In the genomic region with DNA sequence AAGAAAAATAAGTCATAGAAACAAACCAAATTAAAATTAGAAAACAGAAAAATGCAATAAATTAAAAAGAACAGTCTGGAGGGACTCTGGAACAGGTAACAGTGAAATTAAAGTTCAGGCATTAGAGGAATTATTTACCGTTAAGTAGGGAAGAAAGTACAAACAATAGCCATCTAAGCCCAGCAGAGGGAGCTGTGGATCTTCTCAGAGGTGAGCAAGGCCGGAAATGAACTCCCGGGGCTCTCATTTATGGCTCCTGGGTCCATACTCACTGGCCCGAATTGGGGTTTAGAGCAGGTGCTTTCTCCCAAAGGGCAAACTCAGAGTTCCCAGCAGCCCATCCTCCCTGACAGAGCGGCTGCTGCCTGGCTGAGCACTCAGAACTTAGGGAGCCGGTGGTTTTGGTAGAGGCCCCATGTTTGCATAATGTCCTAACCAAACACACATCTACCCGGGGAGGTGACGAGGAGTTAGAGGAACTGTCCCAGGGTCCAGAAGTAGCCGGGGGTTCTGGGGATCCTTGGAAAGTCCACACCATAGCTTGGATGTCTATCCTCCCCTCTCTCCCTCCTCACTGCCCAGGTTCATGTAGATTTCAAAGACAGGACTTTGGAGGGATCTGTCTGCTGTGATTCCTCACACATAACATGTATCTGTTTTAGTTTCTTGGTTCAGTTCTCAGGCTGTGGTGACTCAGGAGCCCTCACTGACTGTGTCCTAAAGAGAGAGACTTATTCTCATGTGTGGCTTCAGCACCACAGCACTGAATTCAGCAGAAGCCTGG, we compare ENCODE assay signal across 8 cellular contexts.
DNase-seq lines count a peak whose midpoint lies in the region; ATAC-seq and TF ChIP-seq lines count a peak whose summit lies in the region.

No MANE protein-coding gene starts in this region.

- TF ChIP-seq POLR2A in IMR-90 (IDR thresholded peaks at IDR 0.05; ENCODE audit: low read depth, low read length) (no peak), suprapubic skin (IDR thresholded peaks at IDR 0.05) (no peak)

- no peak for TF ChIP-seq EP300 in suprapubic skin (IDR thresholded peaks at IDR 0.05)

- no peak overlapping the region for H2BK20ac ChIP-seq in IMR-90 (ENCODE audit: low read depth, low read length)

- no peaks in the 10 kb centered on the region for H3K9me1 ChIP-seq in IMR-90 (ENCODE audit: insufficient read depth, low read length)

- DNase-seq in AML-193 (lab: John Stamatoyannopoulos, UW) (peak; percentile 73 to 79), IMR-90 (peak; percentile 73), OCI-M1 (lab: John Stamatoyannopoulos, UW) (peak; percentile 94), activated T-cell treated with anti-CD3 and anti-CD28 coated beads for 48 hours (ENCODE audit: low read depth) (peak; percentile 48), fibroblast of the conjunctiva (ENCODE audit: low read depth) (peak; percentile 55), trophoblast cell (peak; percentile 47 to 90), suprapubic skin (ENCODE audit: low spot score in 2 of 2) (no peak)

- POLR2A ChIA-PET in IMR-90 (lab: Charles Lee; ENCODE audit: unreplicated experiment) = no interaction called here

- no CpG with 5 or more reads among the region's 9 CpGs for WGBS in IMR-90 (ENCODE audit: extremely low coverage in 2 of 2, insufficient read length in 1 of 2), 2 experiments
- WGBS in trophoblast cell (ENCODE audit: extremely low coverage, insufficient coverage, insufficient read length) = no CpG with 5 or more reads among the region's 9 CpGs
- 47% methylated on average over 8 of the region's 9 CpGs for WGBS in suprapubic skin

- H3K9me3 ChIP-seq in IMR-90 (ENCODE audit: control insufficient read depth, insufficient read depth, low read length) (no peaks in the 10 kb centered on the region), trophoblast cell (ENCODE audit: insufficient read depth, low read depth, low read length) (no peaks in the 10 kb centered on the region), suprapubic skin (no peaks in the 10 kb centered on the region)

- in situ Hi-C loops in IMR-90 (cut with MboI; ENCODE audit: low sequenced_read_pairs) = no loop called here

- no TSS peak for BruUV-seq in IMR-90 (replicated peaks; lab: Mats Ljungman, UMichigan)

- H3K9ac ChIP-seq in IMR-90 (ENCODE audit: low read depth, low read length) = no peak overlapping the region
- H3K9ac ChIP-seq in trophoblast cell (ENCODE audit: low read length) = no peak overlapping the region

- no peak overlapping the region for H2BK15ac ChIP-seq in IMR-90 (ENCODE audit: low read depth, low read length)

- dilution Hi-C loops in IMR-90 (cut with HindIII; ENCODE audit: low sequenced_read_pairs, unreplicated experiment) = no loop called here

- H4K91ac ChIP-seq in IMR-90 (ENCODE audit: insufficient read depth, low read depth, low read length) (no peak overlapping the region), trophoblast cell (ENCODE audit: low read depth, low read length) (no peak overlapping the region)

- H2BK12ac ChIP-seq in trophoblast cell (ENCODE audit: low read length) = no peak overlapping the region

- intact Hi-C loops in IMR-90 (cut with micrococcal nuclease) = loop anchor here (10.0 kb wide), 2 partner anchors 122 to 172 kb away; partner anchors contain the start of gene TOP3B

- no peaks in the 10 kb centered on the region for H3K79me1 ChIP-seq in IMR-90 (ENCODE audit: low read depth in 1 of 2, low read length in 2 of 2)
- no peaks in the 10 kb centered on the region for H3K79me1 ChIP-seq in trophoblast cell (ENCODE audit: low read length)

- H3K4me3 ChIP-seq in IMR-90 (ENCODE audit: insufficient read depth, low read depth, low read length) (no peak overlapping the region), trophoblast cell (ENCODE audit: low read depth, low read length) (no peak overlapping the region), suprapubic skin (no peak overlapping the region)

- peak overlapping the region; percentile 89 for H2AFZ ChIP-seq in IMR-90 (replicated peaks; ENCODE audit: low read length, poor library complexity)
- peak overlapping the region; percentile 15 for H2AFZ ChIP-seq in trophoblast cell (ENCODE audit: insufficient read depth, low read length, poor library complexity)

- no peak overlapping the region for H3K4ac ChIP-seq in IMR-90 (ENCODE audit: low read depth, low read length)
- H3K4ac ChIP-seq in trophoblast cell (ENCODE audit: low read depth, low read length) = no peak overlapping the region

- H3K4me1 ChIP-seq in IMR-90 (ENCODE audit: control insufficient read depth, insufficient read depth, low read length) (no peaks in the 10 kb centered on the region), trophoblast cell (ENCODE audit: control insufficient read depth in 1 of 2, insufficient read depth in 2 of 2, low read length in 2 of 2) (no peaks in the 10 kb centered on the region), suprapubic skin (no peaks in the 10 kb centered on the region)

- H3K18ac ChIP-seq in IMR-90 (ENCODE audit: low read depth, low read length) = no peak overlapping the region
- H3K18ac ChIP-seq in trophoblast cell (ENCODE audit: low read length) = no peak overlapping the region

- H3K23ac ChIP-seq in IMR-90 (ENCODE audit: low read depth, low read length) (no peak overlapping the region), trophoblast cell (ENCODE audit: low read length) (no peak overlapping the region)

- H3K27ac ChIP-seq in IMR-90 (ENCODE audit: insufficient read depth, low read length) (no peak overlapping the region), trophoblast cell (ENCODE audit: low read depth, low read length) (no peak overlapping the region), suprapubic skin (no peak overlapping the region)

- H3K36me3 ChIP-seq in IMR-90 (ENCODE audit: control insufficient read depth, insufficient read depth, low read length) = no peaks in the 10 kb centered on the region
- H3K36me3 ChIP-seq in trophoblast cell (ENCODE audit: control insufficient read depth in 1 of 2, insufficient read depth in 2 of 2, low read length in 2 of 2) = no peaks in the 10 kb centered on the region
- no peaks in the 10 kb centered on the region for H3K36me3 ChIP-seq in suprapubic skin

- H2AK5ac ChIP-seq in IMR-90 (ENCODE audit: low read depth, low read length) = no peak overlapping the region
- no peak overlapping the region for H2AK5ac ChIP-seq in trophoblast cell (ENCODE audit: low read length)

- H3K27me3 ChIP-seq in IMR-90 (ENCODE audit: control insufficient read depth, insufficient read depth, low read length) = peaks cover 21% of the 10 kb centered on the region
- no peaks in the 10 kb centered on the region for H3K27me3 ChIP-seq in trophoblast cell (ENCODE audit: insufficient read depth, low read length)
- peaks cover 6% of the 10 kb centered on the region for H3K27me3 ChIP-seq in suprapubic skin

- H4K8ac ChIP-seq in IMR-90 (ENCODE audit: low read depth in 2 of 2, low read length in 2 of 2) (peak overlapping the region in 1 of 2 experiments; percentile 63; a peak in 2 of 4 replicates), trophoblast cell (ENCODE audit: low read depth, low read length) (peak overlapping the region; percentile 44)

- no peak overlapping the region for H2AK9ac ChIP-seq in IMR-90 (replicated peaks; ENCODE audit: low read depth, low read length, poor library complexity)

- H2BK5ac ChIP-seq in IMR-90 (ENCODE audit: low read depth, low read length, poor library complexity, severe bottlenecking) = no peak overlapping the region
- H2BK5ac ChIP-seq in trophoblast cell (ENCODE audit: low read depth, low read length, poor library complexity) = no peak overlapping the region

- H3K4me2 ChIP-seq in IMR-90 (ENCODE audit: low read depth, low read length) = no peak overlapping the region
- H3K4me2 ChIP-seq in trophoblast cell (ENCODE audit: low read length) = no peak overlapping the region

- CTCF ChIA-PET in IMR-90 (lab: Yijun Ruan, JAX) = interaction anchor here (1.0 to 1.7 kb wide), 3 partner anchors 15 to 46 kb away, joined by 3 to 5 read pairs (median 3); no protein-coding TSS in a partner anchor

- H2BK120ac ChIP-seq in IMR-90 (ENCODE audit: low read depth, low read length) (no peak overlapping the region), trophoblast cell (ENCODE audit: insufficient read depth, low read length, poor library complexity) (no peak overlapping the region)

- ATAC-seq in GM18870 (IDR thresholded peaks at IDR 0.05; ENCODE audit: unreplicated experiment) (peak; percentile 53), IMR-90 (ENCODE audit: low read depth) (peak; percentile 89)

- no peak overlapping the region for H3K56ac ChIP-seq in IMR-90 (ENCODE audit: extremely low read depth, insufficient read depth, low read length)

- TF ChIP-seq RAD21 in IMR-90 (IDR thresholded peaks at IDR 0.05; ENCODE audit: low read length) = peak; percentile 53

- no peak overlapping the region for H4K5ac ChIP-seq in IMR-90 (ENCODE audit: low read depth, low read length)

- no peaks in the 10 kb centered on the region for H4K20me1 ChIP-seq in IMR-90 (ENCODE audit: insufficient read depth, low read length)

- peak; percentile 64 for TF ChIP-seq CTCF in IMR-90 (conservative IDR thresholded peaks at IDR 0.05; ENCODE audit: low read depth, low read length)
- TF ChIP-seq CTCF in suprapubic skin (IDR thresholded peaks at IDR 0.05) = peak in 1 of 2 donors; percentile 69

- H3K14ac ChIP-seq in IMR-90 (replicated peaks; ENCODE audit: low read depth, low read length) (no peak overlapping the region), trophoblast cell (ENCODE audit: low read length) (no peak overlapping the region)

- peak overlapping the region; percentile 11 for H4K12ac ChIP-seq in trophoblast cell (ENCODE audit: low read depth, low read length)

- H3K79me2 ChIP-seq in trophoblast cell (ENCODE audit: control insufficient read depth, insufficient read depth, low read length, poor library complexity) = no peaks in the 10 kb centered on the region

TF ChIP-seq in IMR-90, 13 proteins besides CTCF, POLR2A, EP300 and RAD21:
- TF ChIP-seq SMC3 (IDR thresholded peaks at IDR 0.05; ENCODE audit: low read depth, low read length) (peak; percentile 51), BHLHE40 (IDR thresholded peaks at IDR 0.05; ENCODE audit: low read depth, low read length) (no peak), MAZ (IDR thresholded peaks at IDR 0.05; ENCODE audit: borderline replicate concordance, low read depth, low read length) (no peak), MXI1 (IDR thresholded peaks at IDR 0.05; ENCODE audit: borderline replicate concordance, low read depth, low read length) (no peak)
- TF ChIP-seq, protein P1, sequence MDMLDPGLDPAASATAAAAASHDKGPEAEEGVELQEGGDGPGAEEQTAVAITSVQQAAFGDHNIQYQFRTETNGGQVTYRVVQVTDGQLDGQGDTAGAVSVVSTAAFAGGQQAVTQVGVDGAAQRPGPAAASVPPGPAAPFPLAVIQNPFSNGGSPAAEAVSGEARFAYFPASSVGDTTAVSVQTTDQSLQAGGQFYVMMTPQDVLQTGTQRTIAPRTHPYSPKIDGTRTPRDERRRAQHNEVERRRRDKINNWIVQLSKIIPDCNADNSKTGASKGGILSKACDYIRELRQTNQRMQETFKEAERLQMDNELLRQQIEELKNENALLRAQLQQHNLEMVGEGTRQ (IDR thresholded peaks at IDR 0.05; ENCODE audit: low read depth, low read length) = no peak

Comparison
In these comparisons a context has a peak if more than half of its experiments do, and no peak if none do; other contexts are left out.
1. DNase-seq: peak in AML-193 (2 of 2), IMR-90 (single experiment), OCI-M1 (single experiment), activated T-cell treated with anti-CD3 and anti-CD28 coated beads for 48 hours (single experiment), fibroblast of the conjunctiva (single experiment) and trophoblast cell (2 of 2); none in suprapubic skin (0 of 2).